Comparison of ENCODE assay signal across 9 cellular contexts in the genomic region with DNA sequence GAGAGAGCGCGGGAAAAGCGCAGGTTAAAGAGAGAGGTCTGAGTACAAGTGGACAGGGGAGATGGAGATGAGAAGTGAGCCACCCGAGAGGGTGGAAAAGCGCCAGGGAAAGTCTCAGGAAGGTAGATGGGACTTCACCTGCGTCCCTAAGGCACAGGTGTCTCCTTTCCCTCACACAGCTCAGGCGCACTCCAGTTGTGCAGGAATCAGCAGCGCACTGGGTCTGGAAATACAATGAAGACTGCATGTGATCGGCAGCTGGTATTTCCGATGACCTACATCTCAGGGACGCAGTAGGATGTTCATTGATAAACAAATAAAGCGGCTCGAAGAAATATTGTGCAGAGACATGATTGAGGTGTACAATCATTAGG. TPM values are rescaled to one million over a fixed set of nuclear protein-coding genes. Genes with fewer than 3 reads are reported as not detected.
DNase-seq lines count a peak whose midpoint lies in the region; ATAC-seq and TF ChIP-seq lines count a peak whose summit lies in the region.
"Had no signal": no experiment of that assay in that cellular context is flagged by ENCODE, and none has a peak within 500 bp of the region (broad histone marks: within the 10 kb centered on the region; RNA-seq: fewer than 3 reads in every experiment).

No MANE protein-coding gene starts in this region.

- DNase-seq in esophagus muscularis mucosa (ENCODE audit: extremely low spot score) (no peak), posterior vena cava (ENCODE audit: low spot score) (no peak)
- no peak for DNase-seq in stimulated activated effector memory CD8-positive, alpha-beta T cell treated with anti-CD3 and anti-CD28 coated beads, Interleukin-12 subunit alpha, Interleukin-12 subunit beta, amount 100 ng/mL, for 72 hours (ENCODE audit: low spot score in 2 of 2)
- no peak for DNase-seq in activated CD4-positive, alpha-beta T cell treated with anti-CD3 and anti-CD28 coated beads, Interleukin-2, amount 50 U/mL, for 4 hours

- H3K27ac ChIP-seq in esophagus muscularis mucosa (replicated peaks in 1 of 4), result no peak overlapping the region

- TF ChIP-seq POLR2A in esophagus muscularis mucosa (IDR thresholded peaks at IDR 0.05; ENCODE audit: low read depth), result no peak

- H3K4me3 ChIP-seq in esophagus muscularis mucosa, result peak overlapping the region; percentile 45 to 63 (median 54)

- H3K4me1 Mint-ChIP-seq in stimulated activated effector memory CD8-positive, alpha-beta T cell treated with anti-CD3 and anti-CD28 coated beads, Interleukin-12 subunit alpha, Interleukin-12 subunit beta, amount 100 ng/mL, for 72 hours, result no peaks in the 10 kb centered on the region

- ATAC-seq in GM19455 (IDR thresholded peaks at IDR 0.05; ENCODE audit: unreplicated experiment) (peak; percentile 11), HG03139 (IDR thresholded peaks at IDR 0.05; ENCODE audit: unreplicated experiment) (peak; percentile 1), HG03565 (IDR thresholded peaks at IDR 0.05; ENCODE audit: unreplicated experiment) (no peak)
- no peak for ATAC-seq in stimulated activated effector memory CD8-positive, alpha-beta T cell treated with anti-CD3 and anti-CD28 coated beads, Interleukin-12 subunit alpha, Interleukin-12 subunit beta, amount 100 ng/mL, for 72 hours
- ATAC-seq: HCT116 had no signal

- H3K4me3 Mint-ChIP-seq in stimulated activated effector memory CD8-positive, alpha-beta T cell treated with anti-CD3 and anti-CD28 coated beads, Interleukin-12 subunit alpha, Interleukin-12 subunit beta, amount 100 ng/mL, for 72 hours, result peak overlapping the region; percentile 55

- no peaks in the 10 kb centered on the region for H3K9me3 ChIP-seq in esophagus muscularis mucosa

- H3K27ac Mint-ChIP-seq in stimulated activated effector memory CD8-positive, alpha-beta T cell treated with anti-CD3 and anti-CD28 coated beads, Interleukin-12 subunit alpha, Interleukin-12 subunit beta, amount 100 ng/mL, for 72 hours, result no peak overlapping the region

- H3K36me3 Mint-ChIP-seq in stimulated activated effector memory CD8-positive, alpha-beta T cell treated with anti-CD3 and anti-CD28 coated beads, Interleukin-12 subunit alpha, Interleukin-12 subunit beta, amount 100 ng/mL, for 72 hours, result no peaks in the 10 kb centered on the region

- intact Hi-C loops in esophagus muscularis mucosa (cut with DNase I), result no loop called here
- intact Hi-C loops in posterior vena cava (cut with DNase I), result no loop called here

- no peaks in the 10 kb centered on the region for H3K36me3 ChIP-seq in esophagus muscularis mucosa

- H3K9me3 Mint-ChIP-seq in stimulated activated effector memory CD8-positive, alpha-beta T cell treated with anti-CD3 and anti-CD28 coated beads, Interleukin-12 subunit alpha, Interleukin-12 subunit beta, amount 100 ng/mL, for 72 hours, result peaks cover 9% of the 10 kb centered on the region

- no peak for TF ChIP-seq EP300 in esophagus muscularis mucosa (IDR thresholded peaks at IDR 0.05)

- peaks cover 0 to 21% (median 5%) of the 10 kb centered on the region in 4 donors for H3K27me3 ChIP-seq in esophagus muscularis mucosa

- peaks cover 0 to 16% (median 15%) of the 10 kb centered on the region in 4 donors for H3K4me1 ChIP-seq in esophagus muscularis mucosa

- no peak for TF ChIP-seq CTCF in esophagus muscularis mucosa (IDR thresholded peaks at IDR 0.05)

- 2% methylated on average over 13 of the region's 13 CpGs for WGBS in esophagus muscularis mucosa

RNA-seq across cellular contexts. Expression of a gene that starts 0.4 kb away (rescaled TPM):
- total RNA-seq in esophagus muscularis mucosa (1 to 10 TPM in 1 of 4 donors, under 1 TPM in 2, not detected in 1; 0.17 to 1.7 (median 0.32) TPM), posterior vena cava (under 1 TPM; 0.14 to 0.28 TPM)
- total RNA-seq: T-helper 1 cell treated with Interleukin-12 subunit alpha and Interleukin-12 subunit beta and Interleukin-4 antibody, amounts not matched to agents 30 ng/mL and 1 ng/mL, for 36 hours had no signal

Comparison
In these comparisons a context has a peak if more than half of its experiments do, and no peak if none do; other contexts are left out.
1. ATAC-seq: peak in GM19455 (single experiment) and HG03139 (single experiment); none in stimulated activated effector memory CD8-positive, alpha-beta T cell treated with anti-CD3 and anti-CD28 coated beads, Interleukin-12 subunit alpha, Interleukin-12 subunit beta, amount 100 ng/mL, for 72 hours (single experiment) and HG03565 (single experiment).